ENCODE assay signal across 1 cellular context in genomic region chr2:24787532-24787931, GRCh38.
A peak's percentile ranks its signal among the peaks of the same experiment; 100 is the strongest.
TF ChIP-seq lines count a peak whose summit lies in the region.

No MANE protein-coding gene starts in this region.

TF ChIP-seq in HepG2, 621 proteins besides CTCF, POLR2A, EP300 and RAD21:
- no peak for TF ChIP-seq SNRNP70 (IDR thresholded peaks at IDR 0.05; ENCODE audit: low read depth, low read length)
- no peak for TF ChIP-seq SAP130 (CRISPR knock-in tag; IDR thresholded peaks at IDR 0.05; ENCODE audit: low read depth)
- no peak for TF ChIP-seq ZSCAN31 (CRISPR knock-in tag; IDR thresholded peaks at IDR 0.05; ENCODE audit: low read depth)
- no peak for TF ChIP-seq ZBTB3 (CRISPR knock-in tag; IDR thresholded peaks at IDR 0.05; ENCODE audit: borderline replicate concordance, low read depth)
- no peak for TF ChIP-seq ZC3H13 (CRISPR knock-in tag; IDR thresholded peaks at IDR 0.05)
- no peak for TF ChIP-seq ZNF660 (CRISPR knock-in tag; IDR thresholded peaks at IDR 0.05; ENCODE audit: borderline replicate concordance, low read depth)
- peak; percentile 72 for TF ChIP-seq RARA (CRISPR knock-in tag; IDR thresholded peaks at IDR 0.05)
- TF ChIP-seq ZNF431 (CRISPR knock-in tag; IDR thresholded peaks at IDR 0.05; ENCODE audit: borderline replicate concordance, low read depth), result no peak
- TF ChIP-seq ZNF749 (CRISPR knock-in tag; IDR thresholded peaks at IDR 0.05; ENCODE audit: borderline replicate concordance), result no peak
- no peak; the same call in 1 of the 2 replicates for TF ChIP-seq NR2F6 (IDR thresholded peaks at IDR 0.05)
- TF ChIP-seq NR2F6 (CRISPR knock-in tag; IDR thresholded peaks at IDR 0.05), result 0 out of 2 replicates have a peak, but pooled peaks have one; percentile 8
- TF ChIP-seq DRAP1 (CRISPR knock-in tag; IDR thresholded peaks at IDR 0.05), result no peak
